In the genomic region with DNA sequence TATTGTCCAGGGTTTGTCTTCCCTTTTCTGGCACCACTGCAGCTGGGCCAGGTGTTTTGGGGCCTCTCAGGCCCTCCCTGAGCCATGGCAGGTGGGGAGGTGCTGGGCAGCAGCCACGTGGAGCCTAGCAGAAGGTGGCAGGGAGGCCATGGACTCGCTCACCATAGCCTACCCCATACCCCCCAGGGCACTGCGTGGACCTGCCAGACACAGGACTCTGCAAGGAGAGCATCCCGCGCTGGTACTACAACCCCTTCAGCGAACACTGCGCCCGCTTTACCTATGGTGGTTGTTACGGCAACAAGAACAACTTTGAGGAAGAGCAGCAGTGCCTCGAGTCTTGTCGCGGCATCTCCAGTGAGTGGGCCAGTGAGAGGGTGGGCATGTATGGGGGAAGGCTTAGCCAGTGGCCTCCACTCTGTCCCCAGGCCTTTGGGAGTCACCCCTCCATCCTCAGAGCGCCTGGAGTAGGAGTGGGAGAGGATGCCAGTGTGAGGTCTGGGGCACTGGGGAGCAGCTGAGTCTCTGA, we compare ENCODE assay signal across 18 cellular contexts. TPM values are rescaled to one million over a fixed set of nuclear protein-coding genes. Genes with fewer than 3 reads are reported as not detected.
A peak's percentile ranks its signal among the peaks of the same experiment; 100 is the strongest.
DNase-seq lines count a peak whose midpoint lies in the region; ATAC-seq, FAIRE-seq and TF ChIP-seq lines count a peak whose summit lies in the region.
"Had no signal": no experiment of that assay in that cellular context is flagged by ENCODE, and none has a peak within 500 bp of the region (broad histone marks: within the 10 kb centered on the region; RNA-seq: fewer than 3 reads in every experiment).

No MANE protein-coding gene starts in this region.

- no peak overlapping the region for H3K4me3 ChIP-seq in Caco-2 (ENCODE audit: low read depth, low read length)
- H3K4me3 ChIP-seq in K562, result no peak overlapping the region
- no peak overlapping the region for H3K4me3 ChIP-seq in spleen
- H3K4me3 ChIP-seq: SK-N-MC had no signal

- no peak for ATAC-seq in K562
- no peak for ATAC-seq in CD4-positive, alpha-beta T cell (ENCODE audit: poor library complexity)
- ATAC-seq: Right ventricle myocardium inferior had no signal

- no peaks in the 10 kb centered on the region for H4K20me1 ChIP-seq in K562 (replicated peaks; ENCODE audit: control insufficient read depth, insufficient read depth, low read length)

- H3K27me3 ChIP-seq in Caco-2 (replicated peaks; ENCODE audit: control insufficient read depth, insufficient read depth, low read length) (no peaks in the 10 kb centered on the region), K562 (ENCODE audit: control insufficient read depth in 2 of 2, insufficient read depth in 2 of 2, low read length in 2 of 2) (no peaks in the 10 kb centered on the region; a peak in 1 of 5 replicates), spleen (replicated peaks in 1 of 7) (no peaks in the 10 kb centered on the region)
- no peaks in the 10 kb centered on the region for H3K27me3 ChIP-seq in CD4-positive, alpha-beta T cell (ENCODE audit: control insufficient read depth, insufficient read depth, low read length)
- H3K27me3 ChIP-seq: BE2C had no signal

- TF ChIP-seq CTCF in Caco-2 (IDR thresholded peaks at IDR 0.05; ENCODE audit: insufficient read depth in 1 of 2, low read depth in 1 of 2, low read length in 1 of 2, severe bottlenecking in 1 of 2, unreplicated experiment in 1 of 2), result no peak
- no peak for TF ChIP-seq CTCF in K562 (IDR thresholded peaks at IDR 0.05 in 2 of 3, conservative IDR thresholded peaks at IDR 0.05 in 1 of 3; ENCODE audit: insufficient read depth in 2 of 3, low read depth in 1 of 3, low read length in 3 of 3)
- TF ChIP-seq CTCF in spleen (IDR thresholded peaks at IDR 0.05 in 8 of 11, conservative IDR thresholded peaks at IDR 0.05 in 3 of 11), result no peak
- TF ChIP-seq CTCF in CD4-positive, alpha-beta T cell (IDR thresholded peaks at IDR 0.05), result no peak

- H3K36me3 Mint-ChIP-seq in Caco-2 (ENCODE audit: insufficient read depth, unreplicated experiment), result peaks cover 92% of the 10 kb centered on the region
- H3K36me3 Mint-ChIP-seq in CD4-positive, alpha-beta T cell (ENCODE audit: low read depth), result no peaks in the 10 kb centered on the region

- BruUV-seq in Caco-2 (replicated peaks; lab: Mats Ljungman, UMichigan) (no TSS peak), K562 (replicated peaks; lab: Mats Ljungman, UMichigan) (no TSS peak)

- H3K9me3 Mint-ChIP-seq in Caco-2 (ENCODE audit: unreplicated experiment), result no peaks in the 10 kb centered on the region
- H3K9me3 Mint-ChIP-seq in CD4-positive, alpha-beta T cell, result no peaks in the 10 kb centered on the region

- H3K27ac ChIP-seq in K562 (ENCODE audit: extremely low read depth, low read depth, low read length) (no peak overlapping the region), spleen (no peak overlapping the region)
- no peak overlapping the region for H3K27ac ChIP-seq in CD4-positive, alpha-beta T cell (ENCODE audit: low read depth, low read length)
- H3K27ac ChIP-seq: SK-N-MC had no signal

- WGBS in K562 (ENCODE audit: insufficient coverage, low coverage, missing lambda C conversion rate), result 63% methylated on average over 13 of the region's 13 CpGs
- WGBS in spleen, 5 donors, result 82 to 87% (median 83%) methylated on average over 13 of the region's 13 CpGs

- TF ChIP-seq POLR2A in K562 (conservative IDR thresholded peaks at IDR 0.05), result no peak
- no peak for TF ChIP-seq POLR2A in spleen (IDR thresholded peaks at IDR 0.05)

- TF ChIP-seq RAD21 in K562 (CRISPR knock-in tag; conservative IDR thresholded peaks at IDR 0.05 in 1 of 2, IDR thresholded peaks at IDR 0.05 in 1 of 2), result no peak

- CTCF ChIA-PET in Caco-2 (lab: Charles Lee) (interaction anchor here (1.1 kb wide), 1 partner anchor 36 kb away, joined by 3 read pairs; no protein-coding TSS in a partner anchor), K562 (lab: Yijun Ruan, JAX; ENCODE audit: low intra/inter-chr PET ratio) (interaction anchor here (6.2 kb wide), 1 partner anchor 37 kb away, joined by 75 read pairs; a partner anchor contains a TSS)
- CTCF ChIA-PET in CD4-positive, alpha-beta T cell (lab: Charles Lee), result interaction anchor here (5.3 to 6.1 kb wide), 2 partner anchors 34 to 40 kb away, joined by 54 to 135 read pairs; a partner anchor contains a TSS

- H3K9ac ChIP-seq in K562 (ENCODE audit: insufficient read depth in 1 of 2, low read depth in 2 of 2, low read length in 2 of 2), result peak overlapping the region in 1 of 2 experiments; percentile 21; a peak in 2 of 4 replicates

- intact Hi-C loops in Caco-2 (cut with micrococcal nuclease; ENCODE audit: unreplicated experiment), result no loop called here
- intact Hi-C loops in K562 (cut with micrococcal nuclease), result loop anchor here (5.0 to 10.0 kb wide), 2 partner anchors 68 to 181 kb away; no protein-coding TSS in a partner anchor
- intact Hi-C loops in spleen (cut with DNase I; ENCODE audit: low total_unique reads), result no loop called here
- intact Hi-C loops in CD4-positive, alpha-beta T cell (cut with DNase I, micrococcal nuclease), result no loop called here

- TF ChIP-seq EP300 in K562 (IDR thresholded peaks at IDR 0.05; ENCODE audit: low read length), result no peak

- FAIRE-seq in K562 (lab: Jason Lieb, UNC), result no peak
- FAIRE-seq: H54 had no signal

- peaks cover 28% of the 10 kb centered on the region for H3K4me1 ChIP-seq in Caco-2
- H3K4me1 ChIP-seq in K562 (replicated peaks in 1 of 2; ENCODE audit: control insufficient read depth in 2 of 2, insufficient read depth in 2 of 2, low read length in 2 of 2), result peaks cover 8 to 23% of the 10 kb centered on the region in 2 experiments; a peak in 4 of 5 replicates
- H3K4me1 ChIP-seq in spleen, result peaks cover 0 to 21% (median 12%) of the 10 kb centered on the region in 6 donors
- H3K4me1 ChIP-seq: BE2C had no signal

- POLR2A ChIA-PET in Caco-2 (lab: Charles Lee) (no interaction called here), K562 (lab: Yijun Ruan, JAX) (interaction anchor here (0.6 to 1.8 kb wide), 2 partner anchors 12 to 104 kb away, joined by 3 to 5 read pairs; a partner anchor contains a TSS)
- POLR2A ChIA-PET in CD4-positive, alpha-beta T cell (lab: Charles Lee), result no interaction called here

- H3K4me2 ChIP-seq in K562 (ENCODE audit: insufficient read depth, low read length), result no peak overlapping the region

- peaks cover 53% of the 10 kb centered on the region for H3K4me1 Mint-ChIP-seq in Caco-2 (ENCODE audit: low read depth, unreplicated experiment)
- peaks cover 14% of the 10 kb centered on the region for H3K4me1 Mint-ChIP-seq in CD4-positive, alpha-beta T cell (ENCODE audit: low read depth)

- H3K79me2 ChIP-seq in K562 (ENCODE audit: control insufficient read depth, insufficient read depth, low read length), result no peaks in the 10 kb centered on the region

- H3K27me3 Mint-ChIP-seq in Caco-2 (ENCODE audit: insufficient read depth, unreplicated experiment), result no peaks in the 10 kb centered on the region
- no peaks in the 10 kb centered on the region for H3K27me3 Mint-ChIP-seq in CD4-positive, alpha-beta T cell

- H3K9me3 ChIP-seq in Caco-2, result no peaks in the 10 kb centered on the region
- H3K9me3 ChIP-seq in K562 (replicated peaks; ENCODE audit: control insufficient read depth, insufficient read depth, low read depth, low read length), result no peaks in the 10 kb centered on the region
- no peaks in the 10 kb centered on the region for H3K9me3 ChIP-seq in spleen
- H3K9me3 ChIP-seq in CD4-positive, alpha-beta T cell (ENCODE audit: control insufficient read depth, low read length), result no peaks in the 10 kb centered on the region
- H3K9me3 ChIP-seq: BE2C had no signal

- H3K4me3 Mint-ChIP-seq in Caco-2 (ENCODE audit: unreplicated experiment), result no peak overlapping the region
- no peak overlapping the region for H3K4me3 Mint-ChIP-seq in CD4-positive, alpha-beta T cell

- H3K36me3 ChIP-seq in Caco-2 (ENCODE audit: control insufficient read depth, insufficient read depth, low read length) (peaks cover 10% of the 10 kb centered on the region), K562 (ENCODE audit: control insufficient read depth, insufficient read depth, low read length) (no peaks in the 10 kb centered on the region), spleen (peaks cover 0 to 43% (median 5%) of the 10 kb centered on the region in 6 donors)
- H3K36me3 ChIP-seq: BE2C had no signal

- peak overlapping the region; percentile 86 for H3K27ac Mint-ChIP-seq in Caco-2 (ENCODE audit: unreplicated experiment)
- H3K27ac Mint-ChIP-seq in CD4-positive, alpha-beta T cell, result no peak overlapping the region

- no peak for DNase-seq in Caco-2
- DNase-seq in K562 (ENCODE audit: extremely low read depth in 1 of 4, low spot score in 3 of 4), result no peak
- DNase-seq in spleen, result peak; percentile 64
- DNase-seq in activated effector memory CD4-positive, alpha-beta T cell treated with Interleukin-2 at 50 U/mL for 16 hours, result no peak
- DNase-seq in CD4-positive, alpha-beta T cell, result no peak
- DNase-seq: ACHN, BE2C, DMS 273 treated with DMSO at 0.1 percent for 48 hours, Karpas-422, MM.1S, NCI-H1105, NCI-H1694 treated with DMSO at 0.1 percent for 48 hours, NCI-H2171, NCI-H774 had no signal

- in situ Hi-C loops in K562 (cut with MboI), result loop anchor here (5.0 kb wide), 1 partner anchor 37 kb away; a partner anchor contains a TSS

- no peaks in the 10 kb centered on the region for H3K9me1 ChIP-seq in K562 (ENCODE audit: control insufficient read depth, insufficient read depth, low read length)

- no peak overlapping the region for H2AFZ ChIP-seq in K562 (ENCODE audit: low read depth, low read length)

RNA-seq across cellular contexts. Expression of a gene that starts 11.9 kb away (rescaled TPM):
- total RNA-seq in Caco-2 (2022) (290 and 305 TPM in 2 replicates), K562 (2014; rRNA removed) (1.5 and 2.1 TPM in 2 replicates), K562 (2014; rRNA removed; fragmentation: Illumina TruSeq; extraction: Trizol) (1.1 and 1.8 TPM in 2 replicates), K562 (2015; rRNA removed; fragmentation: Illumina TruSeq; extraction: Trizol) (0.94 and 0.98 TPM in 2 replicates), K562 (2021) (3.2 and 4.5 TPM in 2 replicates), spleen (10 to 100 TPM in 4 of 7 donors, 1 to 10 TPM in 3; 6.5 to 25.8 (median 11.3) TPM)
- total RNA-seq in K562 (2011; cell fraction: chromatin; rRNA removed; ENCODE audit: low replicate concordance), result 10.1 and 24.8 TPM in 2 replicates
- 24.3 and 37.9 TPM in 2 replicates for total RNA-seq in K562 (2011; cell fraction: nucleolus; rRNA removed)
- total RNA-seq in K562 (2011; cell fraction: nucleoplasm; rRNA removed), result 13.6 and 20.2 TPM in 2 replicates
- polyA plus RNA-seq in K562 (2011; rRNA removed) (2.8 and 5.6 TPM in 2 replicates), K562 (2014; fragmentation: Illumina TruSeq; extraction: Trizol) (3.9 and 4.5 TPM in 2 replicates), K562 (2014; fragmentation: Nextera tagmentation; extraction: Ambion mirVana) (under 1 TPM; 0.78 to 0.80 TPM), K562 (2014; rRNA removed) (2.3 and 3.3 TPM in 2 replicates), spleen (1 to 10 TPM; 4.8 to 5.6 (median 5.0) TPM)
- 4.1 and 7.4 TPM in 2 replicates for polyA plus RNA-seq in K562 (2011; cell fraction: cytosol; rRNA removed)
- polyA plus RNA-seq in K562 (2011; cell fraction: nucleus; rRNA removed), result 9.8 and 17.8 TPM in 2 replicates
- polyA plus RNA-seq in K562 (2012), result 4.0 and 7.3 TPM in 2 replicates
- polyA minus RNA-seq in K562 (2011; rRNA and poly(A)+ RNA removed), result 3.5 and 3.7 TPM in 2 replicates
- 4.8 and 6.5 TPM in 2 replicates for polyA minus RNA-seq in K562 (2011; cell fraction: cytosol; rRNA and poly(A)+ RNA removed)
- 5.0 and 5.2 TPM in 2 replicates for polyA minus RNA-seq in K562 (2011; cell fraction: nucleus; rRNA and poly(A)+ RNA removed)
- 1 to 10 TPM; 1.0 to 1.6 TPM for total RNA-seq in CD4-positive, alpha-beta T cell

RNA-seq across cellular contexts. Expression of a gene that starts 18.3 kb away (rescaled TPM):
- total RNA-seq in Caco-2 (2022) (3.2 and 4.4 TPM in 2 replicates), K562 (2014; rRNA removed) (2.0 and 2.2 TPM in 2 replicates), K562 (2014; rRNA removed; fragmentation: Illumina TruSeq; extraction: Trizol) (0.73 and 1.1 TPM in 2 replicates), K562 (2015; rRNA removed; fragmentation: Illumina TruSeq; extraction: Trizol) (0.45 and 0.72 TPM in 2 replicates), K562 (2021) (1.9 and 2.0 TPM in 2 replicates), spleen (not detected)
- 1.1 and 1.9 TPM in 2 replicates for total RNA-seq in K562 (2011; cell fraction: chromatin; rRNA removed; ENCODE audit: low replicate concordance)
- 1.8 TPM in 2 replicates for total RNA-seq in K562 (2011; cell fraction: nucleolus; rRNA removed)
- 1.0 and 1.1 TPM in 2 replicates for total RNA-seq in K562 (2011; cell fraction: nucleoplasm; rRNA removed)
- polyA plus RNA-seq in K562 (2011; rRNA removed) (1.1 and 1.2 TPM in 2 replicates), K562 (2014; fragmentation: Illumina TruSeq; extraction: Trizol) (1.1 TPM in 2 replicates), K562 (2014; fragmentation: Nextera tagmentation; extraction: Ambion mirVana) (under 1 TPM; 0.08 to 0.18 TPM), K562 (2014; rRNA removed) (1.4 and 2.6 TPM in 2 replicates), spleen (under 1 TPM in 2 of 3 donors, not detected in 1; 0.06 to 0.19 TPM)
- polyA plus RNA-seq in K562 (2011; cell fraction: cytosol; rRNA removed), result 1.3 and 2.4 TPM in 2 replicates
- 1.0 and 1.1 TPM in 2 replicates for polyA plus RNA-seq in K562 (2011; cell fraction: nucleus; rRNA removed)
- 0.51 and 1.3 TPM in 2 replicates for polyA plus RNA-seq in K562 (2012)
- 0.77 and 1.3 TPM in 2 replicates for polyA minus RNA-seq in K562 (2011; rRNA and poly(A)+ RNA removed)
- polyA minus RNA-seq in K562 (2011; cell fraction: cytosol; rRNA and poly(A)+ RNA removed), result 1.4 TPM in 1 of 2 replicates, not detected in the other
- polyA minus RNA-seq in K562 (2011; cell fraction: nucleus; rRNA and poly(A)+ RNA removed), result 1.1 and 1.3 TPM in 2 replicates
- total RNA-seq in CD4-positive, alpha-beta T cell, result under 1 TPM; 0.36 TPM
- total RNA-seq: Right ventricle myocardium inferior had no signal

RNA-seq across cellular contexts. Expression of a gene that starts 27.3 kb away (rescaled TPM):
- 0.43 TPM in 1 of 2 replicates, not detected in the other for total RNA-seq in Caco-2 (2022)
- total RNA-seq in K562 (2011; cell fraction: chromatin; rRNA removed; ENCODE audit: low replicate concordance), result not detected in 2 replicates
- total RNA-seq in K562 (2011; cell fraction: nucleolus; rRNA removed), result 0.66 and 0.67 TPM in 2 replicates
- not detected in 2 replicates for total RNA-seq in K562 (2011; cell fraction: nucleoplasm; rRNA removed)
- total RNA-seq in K562 (2014; rRNA removed), result not detected in 2 replicates
- not detected in 2 replicates for total RNA-seq in K562 (2014; rRNA removed; fragmentation: Illumina TruSeq; extraction: Trizol)
- total RNA-seq in K562 (2015; rRNA removed; fragmentation: Illumina TruSeq; extraction: Trizol), result not detected in 2 replicates
- not detected in 2 replicates for total RNA-seq in K562 (2021)
- 0.11 TPM in 1 of 2 replicates, not detected in the other for polyA plus RNA-seq in K562 (2011; rRNA removed)
- polyA plus RNA-seq in K562 (2011; cell fraction: cytosol; rRNA removed), result 0.09 and 0.18 TPM in 2 replicates
- polyA plus RNA-seq in K562 (2011; cell fraction: nucleus; rRNA removed), result 0.17 TPM in 1 of 2 replicates, not detected in the other
- 0.14 TPM in 1 of 2 replicates, not detected in the other for polyA plus RNA-seq in K562 (2012)
- not detected in 2 replicates for polyA plus RNA-seq in K562 (2014; fragmentation: Illumina TruSeq; extraction: Trizol)
- under 1 TPM; 0.11 to 0.18 TPM for polyA plus RNA-seq in K562 (2014; fragmentation: Nextera tagmentation; extraction: Ambion mirVana)
- not detected in 2 replicates for polyA plus RNA-seq in K562 (2014; rRNA removed)
- polyA minus RNA-seq in K562 (2011; rRNA and poly(A)+ RNA removed), result not detected in 2 replicates
- not detected in 2 replicates for polyA minus RNA-seq in K562 (2011; cell fraction: cytosol; rRNA and poly(A)+ RNA removed)
- not detected in 2 replicates for polyA minus RNA-seq in K562 (2011; cell fraction: nucleus; rRNA and poly(A)+ RNA removed)
- not detected for total RNA-seq in spleen
- polyA plus RNA-seq in spleen, result under 1 TPM in 1 of 3 donors, not detected in 2; 0.30 TPM
- not detected for total RNA-seq in CD4-positive, alpha-beta T cell
- total RNA-seq: NCI-H460, Right ventricle myocardium inferior had no signal

RNA-seq across cellular contexts. Expression of a gene that starts 38.5 kb away (rescaled TPM):
- 27.3 and 29.3 TPM in 2 replicates for total RNA-seq in Caco-2 (2022)
- total RNA-seq in K562 (2011; cell fraction: chromatin; rRNA removed; ENCODE audit: low replicate concordance), result 9.0 and 33.9 TPM in 2 replicates
- 25.9 and 30.9 TPM in 2 replicates for total RNA-seq in K562 (2011; cell fraction: nucleolus; rRNA removed)
- total RNA-seq in K562 (2011; cell fraction: nucleoplasm; rRNA removed), result 9.9 and 14.4 TPM in 2 replicates
- 17.3 and 20.0 TPM in 2 replicates for total RNA-seq in K562 (2014; rRNA removed)
- total RNA-seq in K562 (2014; rRNA removed; fragmentation: Illumina TruSeq; extraction: Trizol), result 4.3 and 5.3 TPM in 2 replicates
- total RNA-seq in K562 (2015; rRNA removed; fragmentation: Illumina TruSeq; extraction: Trizol), result 14.6 and 14.7 TPM in 2 replicates
- 19.9 and 20.8 TPM in 2 replicates for total RNA-seq in K562 (2021)
- 5.9 and 9.0 TPM in 2 replicates for polyA plus RNA-seq in K562 (2011; rRNA removed)
- polyA plus RNA-seq in K562 (2011; cell fraction: cytosol; rRNA removed), result 8.9 and 18.1 TPM in 2 replicates
- polyA plus RNA-seq in K562 (2011; cell fraction: nucleus; rRNA removed), result 9.1 and 13.6 TPM in 2 replicates
- polyA plus RNA-seq in K562 (2012), result 14.0 and 19.3 TPM in 2 replicates
- 9.5 and 11.8 TPM in 2 replicates for polyA plus RNA-seq in K562 (2014; fragmentation: Illumina TruSeq; extraction: Trizol)
- polyA plus RNA-seq in K562 (2014; fragmentation: Nextera tagmentation; extraction: Ambion mirVana), result under 1 TPM; 0.73 to 0.88 TPM
- polyA plus RNA-seq in K562 (2014; rRNA removed), result 8.5 and 9.9 TPM in 2 replicates
- 15.1 and 21.7 TPM in 2 replicates for polyA minus RNA-seq in K562 (2011; rRNA and poly(A)+ RNA removed)
- polyA minus RNA-seq in K562 (2011; cell fraction: cytosol; rRNA and poly(A)+ RNA removed), result 17.4 and 23.2 TPM in 2 replicates
- polyA minus RNA-seq in K562 (2011; cell fraction: nucleus; rRNA and poly(A)+ RNA removed), result 7.5 and 10.6 TPM in 2 replicates
- total RNA-seq in spleen, result 10 to 100 TPM; 18.6 to 29.1 (median 25.3) TPM
- 10 to 100 TPM in 1 of 3 donors, 1 to 10 TPM in 2; 7.2 to 15.8 (median 7.4) TPM for polyA plus RNA-seq in spleen
- 10 to 100 TPM; 20.8 to 21.7 TPM for total RNA-seq in CD4-positive, alpha-beta T cell

RNA-seq across cellular contexts. Expression of a gene that starts 48.5 kb away (rescaled TPM):
- total RNA-seq in Caco-2 (2022) (26.3 and 30.1 TPM in 2 replicates), K562 (2014; rRNA removed) (57.9 and 60.3 TPM in 2 replicates), K562 (2014; rRNA removed; fragmentation: Illumina TruSeq; extraction: Trizol) (39.5 and 44.2 TPM in 2 replicates), K562 (2015; rRNA removed; fragmentation: Illumina TruSeq; extraction: Trizol) (58.4 and 61.5 TPM in 2 replicates), K562 (2021) (31.2 and 41.0 TPM in 2 replicates), spleen (10 to 100 TPM; 16.2 to 57.1 (median 41.1) TPM)
- 52.2 and 75.8 TPM in 2 replicates for total RNA-seq in K562 (2011; cell fraction: chromatin; rRNA removed; ENCODE audit: low replicate concordance)
- total RNA-seq in K562 (2011; cell fraction: nucleolus; rRNA removed), result 35.9 and 41.6 TPM in 2 replicates
- total RNA-seq in K562 (2011; cell fraction: nucleoplasm; rRNA removed), result 34.0 and 47.2 TPM in 2 replicates
- polyA plus RNA-seq in K562 (2011; rRNA removed) (33.8 and 37.9 TPM in 2 replicates), K562 (2014; fragmentation: Illumina TruSeq; extraction: Trizol) (51.3 and 68.6 TPM in 2 replicates), K562 (2014; fragmentation: Nextera tagmentation; extraction: Ambion mirVana) (1 to 10 TPM; 2.4 to 9.1 TPM), K562 (2014; rRNA removed) (66.6 and 79.4 TPM in 2 replicates), spleen (10 to 100 TPM; 52.5 to 61.5 (median 60.4) TPM)
- 38.9 and 62.7 TPM in 2 replicates for polyA plus RNA-seq in K562 (2011; cell fraction: cytosol; rRNA removed)
- polyA plus RNA-seq in K562 (2011; cell fraction: nucleus; rRNA removed), result 54.0 and 67.1 TPM in 2 replicates
- 31.6 and 35.7 TPM in 2 replicates for polyA plus RNA-seq in K562 (2012)
- polyA minus RNA-seq in K562 (2011; rRNA and poly(A)+ RNA removed), result 24.9 and 30.8 TPM in 2 replicates
- polyA minus RNA-seq in K562 (2011; cell fraction: cytosol; rRNA and poly(A)+ RNA removed), result 16.6 and 22.6 TPM in 2 replicates
- 9.8 and 36.0 TPM in 2 replicates for polyA minus RNA-seq in K562 (2011; cell fraction: nucleus; rRNA and poly(A)+ RNA removed)
- 10 to 100 TPM; 14.4 to 17.9 TPM for total RNA-seq in CD4-positive, alpha-beta T cell
